ENCODE assay signal across 10 cellular contexts in the genomic region with DNA sequence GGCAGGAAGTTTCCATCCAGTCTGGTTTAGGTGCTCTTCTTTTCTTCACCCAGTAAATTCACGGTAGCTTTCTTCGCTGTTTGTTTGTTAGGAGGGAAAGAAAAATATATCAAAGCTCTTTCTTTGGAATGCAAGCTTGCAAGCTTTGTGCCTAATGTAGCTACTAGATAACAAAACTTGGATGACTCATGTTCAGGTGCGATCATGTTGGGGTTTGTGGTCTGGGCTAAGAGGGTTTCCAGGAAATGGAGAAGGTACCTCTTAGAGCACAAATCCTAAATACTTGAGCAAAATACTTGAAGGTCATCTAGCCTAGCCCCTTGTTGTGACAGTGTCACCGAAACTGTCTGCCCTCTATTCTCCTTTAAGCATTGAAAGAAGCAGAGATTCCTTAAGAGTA. TPM values are rescaled to one million over a fixed set of nuclear protein-coding genes. Genes with fewer than 3 reads are reported as not detected.
DNase-seq lines count a peak whose midpoint lies in the region; ATAC-seq and TF ChIP-seq lines count a peak whose summit lies in the region.
"Had no signal": no experiment of that assay in that cellular context is flagged by ENCODE, and none has a peak within 500 bp of the region (broad histone marks: within the 10 kb centered on the region; RNA-seq: fewer than 3 reads in every experiment).

No MANE protein-coding gene starts in this region.

- DNase-seq in MM.1S (peak; percentile 94), trophoblast cell (peak in 1 of 2 donors; percentile 67), colonic mucosa (no peak)

- H3K4me2 ChIP-seq in MM.1S (ENCODE audit: low read depth, low read length): peak overlapping the region; percentile 62
- H3K4me2 ChIP-seq in trophoblast cell (ENCODE audit: low read length): peak overlapping the region; percentile 0

- H3K4me1 ChIP-seq in MM.1S (ENCODE audit: low read length) (peaks cover 44% of the 10 kb centered on the region), trophoblast cell (ENCODE audit: control insufficient read depth in 1 of 2, insufficient read depth in 2 of 2, low read length in 2 of 2) (no peaks in the 10 kb centered on the region), colonic mucosa (no peaks in the 10 kb centered on the region)
- H3K4me1 ChIP-seq: tibial nerve had no signal

- H3K4me3 Mint-ChIP-seq in activated naive CD8-positive, alpha-beta T cell: peak overlapping the region; percentile 68

- H3K79me2 ChIP-seq in MM.1S (ENCODE audit: low read length) (peaks cover 73% of the 10 kb centered on the region), trophoblast cell (ENCODE audit: control insufficient read depth, insufficient read depth, low read length, poor library complexity) (no peaks in the 10 kb centered on the region)

- H3K27me3 ChIP-seq in MM.1S (replicated peaks; ENCODE audit: insufficient read depth, low read length) (no peaks in the 10 kb centered on the region), trophoblast cell (ENCODE audit: insufficient read depth, low read length) (no peaks in the 10 kb centered on the region), colonic mucosa (no peaks in the 10 kb centered on the region)
- H3K27me3 ChIP-seq: Peyer's patch, tibial nerve had no signal

- H3K9me3 ChIP-seq in MM.1S (replicated peaks; ENCODE audit: insufficient read depth, low read length) (no peaks in the 10 kb centered on the region), trophoblast cell (ENCODE audit: insufficient read depth, low read depth, low read length) (no peaks in the 10 kb centered on the region), colonic mucosa (no peaks in the 10 kb centered on the region)
- H3K9me3 ChIP-seq: Peyer's patch, tibial nerve had no signal

- H3K36me3 ChIP-seq in MM.1S (replicated peaks; ENCODE audit: insufficient read depth, low read length) (peaks cover 9% of the 10 kb centered on the region; the same call in 1 of the 2 replicates), trophoblast cell (ENCODE audit: control insufficient read depth in 1 of 2, insufficient read depth in 2 of 2, low read length in 2 of 2) (peaks cover 8 to 33% of the 10 kb centered on the region in 2 experiments), colonic mucosa (no peaks in the 10 kb centered on the region)

- no peaks in the 10 kb centered on the region for H4K20me1 ChIP-seq in MM.1S (ENCODE audit: insufficient read depth, low read length)

- peak overlapping the region; percentile 91 for H3K27ac Mint-ChIP-seq in activated naive CD8-positive, alpha-beta T cell

- no peak overlapping the region for H2BK120ac ChIP-seq in trophoblast cell (ENCODE audit: insufficient read depth, low read length, poor library complexity)

- no peak overlapping the region for H2BK5ac ChIP-seq in trophoblast cell (ENCODE audit: low read depth, low read length, poor library complexity)

- no peak overlapping the region for H3K18ac ChIP-seq in trophoblast cell (ENCODE audit: low read length)

- H3K9ac ChIP-seq in MM.1S (ENCODE audit: low read length) (peak overlapping the region; percentile 55; the same call in 1 of the 2 replicates), trophoblast cell (ENCODE audit: low read length) (no peak overlapping the region), colonic mucosa (ENCODE audit: low read depth in 2 of 2, low read length in 2 of 2) (no peak overlapping the region)

- H3K79me1 ChIP-seq in trophoblast cell (ENCODE audit: low read length): no peaks in the 10 kb centered on the region

- peaks cover 26% of the 10 kb centered on the region for H3F3A ChIP-seq in MM.1S (ENCODE audit: insufficient read depth, low read length)

- TF ChIP-seq CTCF in MM.1S (IDR thresholded peaks at IDR 0.05; ENCODE audit: low read length): no peak
- no peak for TF ChIP-seq CTCF in colonic mucosa (IDR thresholded peaks at IDR 0.05)

- no peak overlapping the region for H2BK12ac ChIP-seq in trophoblast cell (ENCODE audit: low read length)

- H4K12ac ChIP-seq in trophoblast cell (ENCODE audit: low read depth, low read length): no peak overlapping the region

- H3K27me3 Mint-ChIP-seq in activated naive CD8-positive, alpha-beta T cell: no peaks in the 10 kb centered on the region

- no peaks in the 10 kb centered on the region for H3K9me2 ChIP-seq in MM.1S (replicated peaks; ENCODE audit: insufficient read depth, low read length)

- no CpG with 5 or more reads among the region's 4 CpGs for WGBS in trophoblast cell (ENCODE audit: extremely low coverage, insufficient coverage, insufficient read length)

- intact Hi-C loops in colonic mucosa (cut with DNase I): no loop called here

- H3K14ac ChIP-seq in trophoblast cell (ENCODE audit: low read length): no peak overlapping the region

- peaks cover 16% of the 10 kb centered on the region for H3K36me3 Mint-ChIP-seq in activated naive CD8-positive, alpha-beta T cell

- peaks cover 39% of the 10 kb centered on the region for H3K4me1 Mint-ChIP-seq in activated naive CD8-positive, alpha-beta T cell (ENCODE audit: low read depth)

- H3K9me3 Mint-ChIP-seq in activated naive CD8-positive, alpha-beta T cell (ENCODE audit: low read depth): no peaks in the 10 kb centered on the region

- H3K4me3 ChIP-seq in MM.1S (ENCODE audit: low read length) (peak overlapping the region; percentile 21; the same call in 1 of the 2 replicates), trophoblast cell (ENCODE audit: low read depth, low read length) (no peak overlapping the region), colonic mucosa (no peak overlapping the region)
- H3K4me3 ChIP-seq: Peyer's patch, tibial nerve had no signal

- no peak overlapping the region for H3K23ac ChIP-seq in trophoblast cell (ENCODE audit: low read length)

- H2AK5ac ChIP-seq in trophoblast cell (ENCODE audit: low read length): no peak overlapping the region

- H4K91ac ChIP-seq in trophoblast cell (ENCODE audit: low read depth, low read length): no peak overlapping the region

- H3K27ac ChIP-seq in MM.1S (ENCODE audit: low read length) (peak overlapping the region; percentile 87), trophoblast cell (ENCODE audit: low read depth, low read length) (no peak overlapping the region), colonic mucosa (no peak overlapping the region)
- H3K27ac ChIP-seq: tibial nerve had no signal

- peak; percentile 54 for ATAC-seq in GM18517 (IDR thresholded peaks at IDR 0.05; ENCODE audit: unreplicated experiment)
- no peak for ATAC-seq in GM21381 (IDR thresholded peaks at IDR 0.05; ENCODE audit: unreplicated experiment)
- ATAC-seq in GM21528 (IDR thresholded peaks at IDR 0.05; ENCODE audit: low FRiP score, unreplicated experiment): no peak
- ATAC-seq in GM19351 (IDR thresholded peaks at IDR 0.05; ENCODE audit: unreplicated experiment): no peak

- no peak overlapping the region for H2AFZ ChIP-seq in MM.1S (ENCODE audit: low read length)
- no peak overlapping the region for H2AFZ ChIP-seq in trophoblast cell (ENCODE audit: insufficient read depth, low read length, poor library complexity)

- no peak overlapping the region for H4K8ac ChIP-seq in trophoblast cell (ENCODE audit: low read depth, low read length)

- no peak overlapping the region for H3K4ac ChIP-seq in trophoblast cell (ENCODE audit: low read depth, low read length)

RNA-seq across cellular contexts. Expression of a gene that starts 17.7 kb away (rescaled TPM):
- polyA plus RNA-seq in trophoblast cell (2013): 123 and 133 TPM in 2 replicates
- 10 to 100 TPM; 27.0 to 33.2 TPM for total RNA-seq in colonic mucosa

RNA-seq across cellular contexts. Expression of a gene that starts 43.3 kb away (rescaled TPM):
- 69.4 and 75.4 TPM in 2 replicates for polyA plus RNA-seq in trophoblast cell (2013)
- 10 to 100 TPM; 76.7 to 96.3 TPM for total RNA-seq in colonic mucosa
